ENCODE assay signal across 11 cellular contexts in genomic region chr14:99189201-99189801, GRCh38.
DNase-seq lines count a peak whose midpoint lies in the region; ATAC-seq and TF ChIP-seq lines count a peak whose summit lies in the region.
"Had no signal": no experiment of that assay in that cellular context is flagged by ENCODE, and none has a peak within 500 bp of the region (broad histone marks: within the 10 kb centered on the region; RNA-seq: fewer than 3 reads in every experiment).

No MANE protein-coding gene starts in this region.

- peak overlapping the region; percentile 62 for H3K27ac ChIP-seq in CD8-positive, alpha-beta T cell (ENCODE audit: low read depth, low read length)
- H3K27ac ChIP-seq: BLaER1, VCaP had no signal

- peak; percentile 11 for ATAC-seq in CD8-positive, alpha-beta T cell
- ATAC-seq in activated naive CD8-positive, alpha-beta T cell treated with anti-CD3 and anti-CD28 coated beads, Interleukin-2, amount 10 ng/mL, durations not matched to agents 7 days and 5 days (ENCODE audit: low read depth): peak; percentile 51
- ATAC-seq in naive thymus-derived CD8-positive, alpha-beta T cell: peak; percentile 22 to 30
- ATAC-seq in GM18519 (IDR thresholded peaks at IDR 0.05; ENCODE audit: low FRiP score, unreplicated experiment) (no peak), HG03280 (IDR thresholded peaks at IDR 0.05; ENCODE audit: unreplicated experiment) (no peak)

- H3K4me1 ChIP-seq in CD8-positive, alpha-beta T cell (ENCODE audit: insufficient read depth, low read length): peaks cover 97% of the 10 kb centered on the region

- CTCF ChIA-PET in CD8-positive, alpha-beta T cell (lab: Charles Lee): interaction anchor here (0.7 to 3.1 kb wide), 21 partner anchors 10 to 1050 kb away, joined by 3 to 29 read pairs (median 4); partner anchors contain the start of gene BCL11B

- POLR2A ChIA-PET in CD8-positive, alpha-beta T cell (lab: Charles Lee): interaction anchor here (0.6 to 63.2 kb wide), 9 partner anchors 9 to 1587 kb away, joined by 3 to 2179 read pairs (median 3); partner anchors contain the start of gene BCL11B
- POLR2A ChIA-PET in activated naive CD8-positive, alpha-beta T cell treated with anti-CD3 and anti-CD28 coated beads, Interleukin-2, amount 10 ng/mL, durations not matched to agents 7 days and 5 days (lab: Charles Lee): interaction anchor here (0.6 to 5.3 kb wide), 18 partner anchors 8 to 1053 kb away, joined by 3 to 49 read pairs (median 4); partner anchors contain the start of gene BCL11B
- POLR2A ChIA-PET in naive thymus-derived CD8-positive, alpha-beta T cell (lab: Charles Lee): interaction anchor here (0.9 to 76.3 kb wide), 10 partner anchors 10 to 1049 kb away, joined by 3 to 2798 read pairs (median 4); partner anchors contain the start of gene BCL11B

- H3K9me3 Mint-ChIP-seq in CD8-positive, alpha-beta T cell: no peaks in the 10 kb centered on the region
- H3K9me3 Mint-ChIP-seq in activated CD4-positive, alpha-beta T cell treated with anti-CD3 and anti-CD28 coated beads, Interleukin-2, amount 10 ng/mL, durations not matched to agents 24 days and 14 days: no peaks in the 10 kb centered on the region
- H3K9me3 Mint-ChIP-seq in activated naive CD8-positive, alpha-beta T cell treated with anti-CD3 and anti-CD28 coated beads, Interleukin-2, amount 10 ng/mL, durations not matched to agents 7 days and 5 days: no peaks in the 10 kb centered on the region
- H3K9me3 Mint-ChIP-seq in naive thymus-derived CD8-positive, alpha-beta T cell: no peaks in the 10 kb centered on the region

- H3K4me3 ChIP-seq in CD8-positive, alpha-beta T cell (ENCODE audit: low read depth, low read length): peak overlapping the region; percentile 62
- H3K4me3 ChIP-seq: BLaER1 had no signal

- peaks cover 44% of the 10 kb centered on the region for H3K36me3 Mint-ChIP-seq in CD8-positive, alpha-beta T cell
- peaks cover 23% of the 10 kb centered on the region for H3K36me3 Mint-ChIP-seq in activated CD4-positive, alpha-beta T cell treated with anti-CD3 and anti-CD28 coated beads, Interleukin-2, amount 10 ng/mL, durations not matched to agents 24 days and 14 days (ENCODE audit: low read depth)
- peaks cover 9% of the 10 kb centered on the region for H3K36me3 Mint-ChIP-seq in activated naive CD8-positive, alpha-beta T cell treated with anti-CD3 and anti-CD28 coated beads, Interleukin-2, amount 10 ng/mL, durations not matched to agents 7 days and 5 days
- H3K36me3 Mint-ChIP-seq in naive thymus-derived CD8-positive, alpha-beta T cell: peaks cover 0 to 30% (median 0%) of the 10 kb centered on the region in 3 donors

- no peaks in the 10 kb centered on the region for H3K9me3 ChIP-seq in CD8-positive, alpha-beta T cell (ENCODE audit: low read length)
- H3K9me3 ChIP-seq: BLaER1 had no signal

- peaks cover 96% of the 10 kb centered on the region for H3K4me1 Mint-ChIP-seq in CD8-positive, alpha-beta T cell (ENCODE audit: low read depth)
- peaks cover 89% of the 10 kb centered on the region for H3K4me1 Mint-ChIP-seq in activated CD4-positive, alpha-beta T cell treated with anti-CD3 and anti-CD28 coated beads, Interleukin-2, amount 10 ng/mL, durations not matched to agents 24 days and 14 days
- H3K4me1 Mint-ChIP-seq in activated naive CD8-positive, alpha-beta T cell treated with anti-CD3 and anti-CD28 coated beads, Interleukin-2, amount 10 ng/mL, durations not matched to agents 7 days and 5 days: peaks cover 88% of the 10 kb centered on the region
- H3K4me1 Mint-ChIP-seq in naive thymus-derived CD8-positive, alpha-beta T cell: peaks cover 53 to 97% (median 93%) of the 10 kb centered on the region in 4 donors

- H3K27me3 Mint-ChIP-seq in CD8-positive, alpha-beta T cell (ENCODE audit: low read depth): no peaks in the 10 kb centered on the region
- no peaks in the 10 kb centered on the region for H3K27me3 Mint-ChIP-seq in activated CD4-positive, alpha-beta T cell treated with anti-CD3 and anti-CD28 coated beads, Interleukin-2, amount 10 ng/mL, durations not matched to agents 24 days and 14 days
- H3K27me3 Mint-ChIP-seq in activated naive CD8-positive, alpha-beta T cell treated with anti-CD3 and anti-CD28 coated beads, Interleukin-2, amount 10 ng/mL, durations not matched to agents 7 days and 5 days: no peaks in the 10 kb centered on the region
- H3K27me3 Mint-ChIP-seq in naive thymus-derived CD8-positive, alpha-beta T cell: no peaks in the 10 kb centered on the region

- H3K27me3 ChIP-seq in CD8-positive, alpha-beta T cell (ENCODE audit: insufficient read depth, low read length): no peaks in the 10 kb centered on the region
- H3K27me3 ChIP-seq: BLaER1 had no signal

- intact Hi-C loops in CD8-positive, alpha-beta T cell (cut with DNase I, micrococcal nuclease): loop anchor here (2.0 to 10.0 kb wide), 5 partner anchors 42 to 1584 kb away; no protein-coding TSS in a partner anchor
- intact Hi-C loops in activated CD4-positive, alpha-beta T cell treated with anti-CD3 and anti-CD28 coated beads, Interleukin-2, amount 10 ng/mL, durations not matched to agents 24 days and 14 days (cut with micrococcal nuclease): loop anchor here (2.0 to 5.0 kb wide), 3 partner anchors 24 to 1212 kb away; no protein-coding TSS in a partner anchor

- peak in 5 of 7 experiments; percentile 54 to 82 (median 67) for DNase-seq in CD8-positive, alpha-beta T cell
- peak; percentile 90 for DNase-seq in activated CD4-positive, alpha-beta T cell treated with anti-CD3 and anti-CD28 coated beads, Interleukin-2, amount 10 ng/mL, durations not matched to agents 24 days and 14 days
- peak; percentile 75 for DNase-seq in activated naive CD8-positive, alpha-beta T cell treated with anti-CD3 and anti-CD28 coated beads, Interleukin-2, amount 10 ng/mL, durations not matched to agents 7 days and 5 days
- peak in 8 of 10 donors; percentile 45 to 82 (median 64) for DNase-seq in naive thymus-derived CD8-positive, alpha-beta T cell
- DNase-seq in iPS-NIHi11 (ENCODE audit: low spot score) (no peak), SW480 (ENCODE audit: low spot score) (no peak)
- DNase-seq: RPMI8226 had no signal

- TF ChIP-seq CTCF in CD8-positive, alpha-beta T cell (IDR thresholded peaks at IDR 0.05): no peak

- peak overlapping the region; percentile 87 for H3K4me3 Mint-ChIP-seq in CD8-positive, alpha-beta T cell
- peak overlapping the region; percentile 80 for H3K4me3 Mint-ChIP-seq in activated CD4-positive, alpha-beta T cell treated with anti-CD3 and anti-CD28 coated beads, Interleukin-2, amount 10 ng/mL, durations not matched to agents 24 days and 14 days
- H3K4me3 Mint-ChIP-seq in activated naive CD8-positive, alpha-beta T cell treated with anti-CD3 and anti-CD28 coated beads, Interleukin-2, amount 10 ng/mL, durations not matched to agents 7 days and 5 days: peak overlapping the region; percentile 87
- peak overlapping the region; percentile 79 to 98 (median 88) for H3K4me3 Mint-ChIP-seq in naive thymus-derived CD8-positive, alpha-beta T cell

- peak overlapping the region; percentile 99 for H3K27ac Mint-ChIP-seq in CD8-positive, alpha-beta T cell
- H3K27ac Mint-ChIP-seq in activated CD4-positive, alpha-beta T cell treated with anti-CD3 and anti-CD28 coated beads, Interleukin-2, amount 10 ng/mL, durations not matched to agents 24 days and 14 days: peak overlapping the region; percentile 96
- peak overlapping the region; percentile 95 for H3K27ac Mint-ChIP-seq in activated naive CD8-positive, alpha-beta T cell treated with anti-CD3 and anti-CD28 coated beads, Interleukin-2, amount 10 ng/mL, durations not matched to agents 7 days and 5 days
- peak overlapping the region; percentile 93 to 99 (median 98) for H3K27ac Mint-ChIP-seq in naive thymus-derived CD8-positive, alpha-beta T cell

- H3K36me3 ChIP-seq in CD8-positive, alpha-beta T cell (ENCODE audit: insufficient read depth, low read length): no peaks in the 10 kb centered on the region

Comparison
In these comparisons a context has a peak if more than half of its experiments do, and no peak if none do; other contexts are left out.
1. ATAC-seq: peak in CD8-positive, alpha-beta T cell (single experiment), activated naive CD8-positive, alpha-beta T cell treated with anti-CD3 and anti-CD28 coated beads, Interleukin-2, amount 10 ng/mL, durations not matched to agents 7 days and 5 days (single experiment) and naive thymus-derived CD8-positive, alpha-beta T cell (2 of 2); none in GM18519 (single experiment) and HG03280 (single experiment).
2. DNase-seq: peak in CD8-positive, alpha-beta T cell (5 of 7), activated CD4-positive, alpha-beta T cell treated with anti-CD3 and anti-CD28 coated beads, Interleukin-2, amount 10 ng/mL, durations not matched to agents 24 days and 14 days (single experiment), activated naive CD8-positive, alpha-beta T cell treated with anti-CD3 and anti-CD28 coated beads, Interleukin-2, amount 10 ng/mL, durations not matched to agents 7 days and 5 days (single experiment) and naive thymus-derived CD8-positive, alpha-beta T cell (8 of 10); none in iPS-NIHi11 (single experiment) and SW480 (single experiment).
3. Peak in every context shown above with its lines, with median percentiles within 50 percentile points of each other: H3K27ac Mint-ChIP-seq and H3K4me3 Mint-ChIP-seq.